1 cellular context compared by ENCODE assay signal in genomic region chr6:111642463-111643158, GRCh38.
TF ChIP-seq lines count a peak whose summit lies in the region.

No MANE protein-coding gene starts in this region.

TF ChIP-seq in HepG2, 621 proteins besides CTCF, POLR2A, EP300 and RAD21 (continued from another document and continues in another):
- TF ChIP-seq ZNF646 (CRISPR knock-in tag; IDR thresholded peaks at IDR 0.05) (no peak), ZNF619 (CRISPR knock-in tag; IDR thresholded peaks at IDR 0.05) (0 out of 2 replicates have a peak, but pooled peaks have one; percentile 72), ZSCAN22 (CRISPR knock-in tag; IDR thresholded peaks at IDR 0.05) (no peak), CCDC6 (CRISPR knock-in tag; IDR thresholded peaks at IDR 0.05) (no peak), TSC22D2 (CRISPR knock-in tag; IDR thresholded peaks at IDR 0.05; ENCODE audit: borderline replicate concordance) (0 out of 2 replicates have a peak, but pooled peaks have one; percentile 36), ZNF839 (CRISPR knock-in tag; IDR thresholded peaks at IDR 0.05; ENCODE audit: borderline replicate concordance) (no peak), KAT2B (IDR thresholded peaks at IDR 0.05; ENCODE audit: borderline replicate concordance, low read depth, low read length) (no peak), NCOA1 (CRISPR knock-in tag; IDR thresholded peaks at IDR 0.05) (0 out of 2 replicates have a peak, but pooled peaks have one; percentile 56), NR0B2 (CRISPR knock-in tag; IDR thresholded peaks at IDR 0.05) (no peak), KDM4B (CRISPR knock-in tag; IDR thresholded peaks at IDR 0.05) (no peak; the same call in 1 of the 2 replicates), SRY (CRISPR knock-in tag; IDR thresholded peaks at IDR 0.05) (no peak), CHD4 (IDR thresholded peaks at IDR 0.05; ENCODE audit: borderline replicate concordance, low read length) (no peak), ETV5 (CRISPR knock-in tag; IDR thresholded peaks at IDR 0.05; ENCODE audit: borderline replicate concordance) (no peak), SOX5 (CRISPR knock-in tag; IDR thresholded peaks at IDR 0.05; ENCODE audit: borderline replicate concordance) (peak; percentile 33; the same call in 1 of the 2 replicates), TBX2 (CRISPR knock-in tag; IDR thresholded peaks at IDR 0.05; ENCODE audit: borderline replicate concordance) (peak; percentile 25; the same call in 1 of the 2 replicates), CC2D1A (CRISPR knock-in tag; IDR thresholded peaks at IDR 0.05) (no peak), HMGXB4 (CRISPR knock-in tag; IDR thresholded peaks at IDR 0.05; ENCODE audit: borderline replicate concordance in 1 of 2, low read depth in 1 of 2) (peak in 1 of 2 experiments; percentile 40; a peak in 1 of 4 replicates), TARDBP (CRISPR knock-in tag; IDR thresholded peaks at IDR 0.05) (0 out of 2 replicates have a peak, but pooled peaks have one; percentile 41), EED (CRISPR knock-in tag; IDR thresholded peaks at IDR 0.05) (no peak), MTF1 (CRISPR knock-in tag; IDR thresholded peaks at IDR 0.05) (no peak), ZKSCAN8 (CRISPR knock-in tag; IDR thresholded peaks at IDR 0.05; ENCODE audit: borderline replicate concordance) (peak; percentile 25; the same call in 1 of the 2 replicates), RXRB (CRISPR knock-in tag; IDR thresholded peaks at IDR 0.05; ENCODE audit: borderline replicate concordance) (peak; percentile 93), HOMEZ (CRISPR knock-in tag; IDR thresholded peaks at IDR 0.05; ENCODE audit: low read depth) (0 out of 2 replicates have a peak, but pooled peaks have one; percentile 38), TBP (CRISPR knock-in tag; IDR thresholded peaks at IDR 0.05) (no peak), GLI4 (CRISPR knock-in tag; IDR thresholded peaks at IDR 0.05; ENCODE audit: borderline replicate concordance) (no peak), ISL2 (CRISPR knock-in tag; IDR thresholded peaks at IDR 0.05) (peak; percentile 42; the same call in 1 of the 2 replicates), SKI (IDR thresholded peaks at IDR 0.05; ENCODE audit: partially characterized antibody) (peak; percentile 80), ZNF879 (CRISPR knock-in tag; IDR thresholded peaks at IDR 0.05) (no peak), NFIB (CRISPR knock-in tag; IDR thresholded peaks at IDR 0.05; ENCODE audit: borderline replicate concordance) (no peak), ZNF574 (CRISPR knock-in tag; IDR thresholded peaks at IDR 0.05) (peak; percentile 41; the same call in 1 of the 2 replicates), THRA (CRISPR knock-in tag; IDR thresholded peaks at IDR 0.05; ENCODE audit: borderline replicate concordance) (peak; percentile 90; the same call in 1 of the 2 replicates), ARID3A (IDR thresholded peaks at IDR 0.05; ENCODE audit: low read depth, low read length) (peak; percentile 24; the same call in 1 of the 2 replicates), TCF7L2 (IDR thresholded peaks at IDR 0.05; ENCODE audit: low read depth, low read length) (no peak), GATAD1 (CRISPR knock-in tag; IDR thresholded peaks at IDR 0.05) (peak; percentile 41; the same call in 1 of the 2 replicates), ETV6 (CRISPR knock-in tag; conservative IDR thresholded peaks at IDR 0.05) (no peak), ZFP90 (CRISPR knock-in tag; IDR thresholded peaks at IDR 0.05; ENCODE audit: borderline replicate concordance) (peak; percentile 57; the same call in 1 of the 2 replicates), THAP9 (CRISPR knock-in tag; IDR thresholded peaks at IDR 0.05; ENCODE audit: borderline replicate concordance) (no peak), ZNF124 (CRISPR knock-in tag; IDR thresholded peaks at IDR 0.05) (0 out of 2 replicates have a peak, but pooled peaks have one; percentile 22), KLF12 (CRISPR knock-in tag; IDR thresholded peaks at IDR 0.05; ENCODE audit: borderline replicate concordance) (peak; percentile 48; the same call in 1 of the 2 replicates), YEATS2 (CRISPR knock-in tag; IDR thresholded peaks at IDR 0.05; ENCODE audit: borderline replicate concordance) (no peak), NR2F2 (IDR thresholded peaks at IDR 0.05; ENCODE audit: borderline replicate concordance, low read depth) (0 out of 2 replicates have a peak, but pooled peaks have one; percentile 35), ZNF20 (CRISPR knock-in tag; IDR thresholded peaks at IDR 0.05) (no peak), TOPORS (CRISPR knock-in tag; IDR thresholded peaks at IDR 0.05) (0 out of 2 replicates have a peak, but pooled peaks have one; percentile 28)
